Comparison of ENCODE assay signal across 8 cellular contexts in the genomic region with DNA sequence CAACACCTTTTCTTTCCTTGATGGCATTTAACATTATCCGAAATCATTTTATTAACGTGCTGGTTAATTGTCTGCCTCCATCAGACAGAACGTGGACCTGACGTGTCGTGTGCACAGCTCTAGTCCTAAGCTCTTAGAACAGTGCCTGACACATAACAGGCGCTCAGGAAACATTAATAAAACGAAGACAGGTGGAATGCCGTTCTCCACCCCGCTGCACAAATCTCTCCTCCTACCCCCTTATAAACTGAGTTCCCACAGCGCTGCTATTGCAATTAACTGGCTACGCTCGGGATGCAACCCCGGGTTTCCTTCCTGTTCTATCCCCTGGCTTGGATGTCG. TPM values are rescaled to one million over a fixed set of nuclear protein-coding genes. Genes with fewer than 3 reads are reported as not detected.
DNase-seq lines count a peak whose midpoint lies in the region; ATAC-seq and TF ChIP-seq lines count a peak whose summit lies in the region.

No MANE protein-coding gene starts in this region.

- H3K4me3 ChIP-seq in brain microvascular endothelial cell (ENCODE audit: low read depth, low read length): peak overlapping the region; percentile 98
- H3K4me3 ChIP-seq in right lobe of liver: peak overlapping the region; percentile 81 to 98 (median 87)
- H3K4me3 ChIP-seq in tibial nerve: peak overlapping the region; percentile 71 to 96 (median 78)

- TF ChIP-seq POLR2A in right lobe of liver (IDR thresholded peaks at IDR 0.05): no peak
- no peak for TF ChIP-seq POLR2A in tibial nerve (IDR thresholded peaks at IDR 0.05)

- POLR2A ChIA-PET in activated CD4-positive, alpha-beta T cell treated with anti-CD3 and anti-CD28 coated beads, Interleukin-2, amount 10 ng/mL, durations not matched to agents 7 days and 5 days (lab: Charles Lee): no interaction called here

- CTCF ChIA-PET in activated CD4-positive, alpha-beta T cell treated with anti-CD3 and anti-CD28 coated beads, Interleukin-2, amount 10 ng/mL, durations not matched to agents 7 days and 5 days (lab: Charles Lee): interaction anchor here (1.0 kb wide), 1 partner anchor 16 kb away, joined by 3 read pairs; a partner anchor contains a TSS

- H3K9me3 ChIP-seq in right lobe of liver (no peaks in the 10 kb centered on the region), tibial nerve (no peaks in the 10 kb centered on the region)

- in situ Hi-C loops in brain microvascular endothelial cell (cut with HindIII; ENCODE audit: low pct_ligation_motif_present, low sequenced_read_pairs): no loop called here

- H3K4me1 Mint-ChIP-seq in activated CD4-positive, alpha-beta T cell treated with anti-CD3 and anti-CD28 coated beads, Interleukin-2, amount 10 ng/mL, durations not matched to agents 7 days and 5 days: peaks cover 43% of the 10 kb centered on the region

- H3K36me3 Mint-ChIP-seq in activated CD4-positive, alpha-beta T cell treated with anti-CD3 and anti-CD28 coated beads, Interleukin-2, amount 10 ng/mL, durations not matched to agents 7 days and 5 days (ENCODE audit: low read depth): peaks cover 3% of the 10 kb centered on the region

- H3K27ac ChIP-seq in brain microvascular endothelial cell (peak overlapping the region; percentile 100), right lobe of liver (peak overlapping the region; percentile 90 to 100 (median 98)), tibial nerve (peak overlapping the region in 3 of 4 donors; percentile 86 to 93 (median 92))

- peaks cover 0 to 19% (median 6%) of the 10 kb centered on the region in 4 donors for H3K4me1 ChIP-seq in right lobe of liver
- H3K4me1 ChIP-seq in tibial nerve: peaks cover 0 to 36% (median 25%) of the 10 kb centered on the region in 4 donors

- no peaks in the 10 kb centered on the region for H3K36me3 ChIP-seq in brain microvascular endothelial cell (replicated peaks)
- no peaks in the 10 kb centered on the region for H3K36me3 ChIP-seq in right lobe of liver
- H3K36me3 ChIP-seq in tibial nerve: peaks cover 0 to 4% (median 0%) of the 10 kb centered on the region in 3 donors

- H3K27me3 ChIP-seq in brain microvascular endothelial cell (replicated peaks): no peaks in the 10 kb centered on the region
- H3K27me3 ChIP-seq in right lobe of liver: no peaks in the 10 kb centered on the region
- no peaks in the 10 kb centered on the region for H3K27me3 ChIP-seq in tibial nerve

- DNase-seq in activated CD4-positive, alpha-beta T cell treated with anti-CD3 and anti-CD28 coated beads, Interleukin-2, amount 10 ng/mL, durations not matched to agents 7 days and 5 days: no peak
- DNase-seq in activated CD4-positive, alpha-beta T cell treated with anti-CD3 and anti-CD28 coated beads, Interleukin-2, amount 50 U/mL, for 4 hours: no peak
- peak; percentile 79 for DNase-seq in NCI-H748 (lab: John Stamatoyannopoulos, UW; ENCODE audit: unreplicated experiment)
- DNase-seq in brain microvascular endothelial cell: peak; percentile 9
- no peak for DNase-seq in right lobe of liver
- DNase-seq in tibial nerve (ENCODE audit: low spot score in 2 of 2): no peak
- no peak for DNase-seq in AG20443 (ENCODE audit: low spot score)

- H3K9me3 Mint-ChIP-seq in activated CD4-positive, alpha-beta T cell treated with anti-CD3 and anti-CD28 coated beads, Interleukin-2, amount 10 ng/mL, durations not matched to agents 7 days and 5 days: no peaks in the 10 kb centered on the region

- under 1% methylated on average over 13 of the region's 14 CpGs for WGBS in right lobe of liver (ENCODE audit: insufficient coverage, low coverage, low lambda C conversion rate, missing lambda C conversion rate)
- 0% methylated on average over 14 of the region's 14 CpGs for WGBS in tibial nerve, 2 donors

- TF ChIP-seq EP300 in tibial nerve (IDR thresholded peaks at IDR 0.05): no peak

- H3K27ac Mint-ChIP-seq in activated CD4-positive, alpha-beta T cell treated with anti-CD3 and anti-CD28 coated beads, Interleukin-2, amount 10 ng/mL, durations not matched to agents 7 days and 5 days: peak overlapping the region; percentile 99

- peak overlapping the region; percentile 97 for H3K4me3 Mint-ChIP-seq in activated CD4-positive, alpha-beta T cell treated with anti-CD3 and anti-CD28 coated beads, Interleukin-2, amount 10 ng/mL, durations not matched to agents 7 days and 5 days

- intact Hi-C loops in right lobe of liver (cut with DNase I): no loop called here

- no peak for TF ChIP-seq CTCF in brain microvascular endothelial cell (IDR thresholded peaks at IDR 0.05; ENCODE audit: low read depth, low read length, missing control alignments)
- no peak for TF ChIP-seq CTCF in right lobe of liver (IDR thresholded peaks at IDR 0.05)
- TF ChIP-seq CTCF in tibial nerve (IDR thresholded peaks at IDR 0.05): no peak

- ATAC-seq in HG02885 (IDR thresholded peaks at IDR 0.05; ENCODE audit: poor library complexity, unreplicated experiment) (peak; percentile 15), right lobe of liver (peak; percentile 2 to 22 (median 14))

- no peaks in the 10 kb centered on the region for H3K27me3 Mint-ChIP-seq in activated CD4-positive, alpha-beta T cell treated with anti-CD3 and anti-CD28 coated beads, Interleukin-2, amount 10 ng/mL, durations not matched to agents 7 days and 5 days

RNA-seq across cellular contexts. Expression of a gene that starts 0.5 kb away (rescaled TPM):
- 10 to 100 TPM; 21.6 to 26.0 TPM for total RNA-seq in activated CD4-positive, alpha-beta T cell treated with anti-CD3 and anti-CD28 coated beads, Interleukin-2, amount 10 ng/mL, durations not matched to agents 7 days and 5 days
- total RNA-seq in right lobe of liver (10 to 100 TPM in 2 of 6 experiments, 1 to 10 TPM in 4; 6.2 to 14.2 (median 9.0) TPM), tibial nerve (10 to 100 TPM; 12.3 to 16.8 (median 13.9) TPM)

RNA-seq across cellular contexts. Expression of a gene that starts 16.1 kb away (rescaled TPM):
- not detected for total RNA-seq in activated CD4-positive, alpha-beta T cell treated with anti-CD3 and anti-CD28 coated beads, Interleukin-2, amount 10 ng/mL, durations not matched to agents 7 days and 5 days
- 1 to 10 TPM in 4 of 6 experiments, under 1 TPM in 2; 0.50 to 8.1 (median 3.4) TPM for total RNA-seq in right lobe of liver
- total RNA-seq in tibial nerve: not detected

Comparison
In these comparisons a context has a peak if more than half of its experiments do, and no peak if none do; other contexts are left out.
1. DNase-seq: peak in NCI-H748 (single experiment) and brain microvascular endothelial cell (single experiment); none in activated CD4-positive, alpha-beta T cell treated with anti-CD3 and anti-CD28 coated beads, Interleukin-2, amount 10 ng/mL, durations not matched to agents 7 days and 5 days (single experiment), activated CD4-positive, alpha-beta T cell treated with anti-CD3 and anti-CD28 coated beads, Interleukin-2, amount 50 U/mL, for 4 hours (0 of 2), right lobe of liver (0 of 3), tibial nerve (0 of 2) and AG20443 (single experiment).
2. Peak in every context shown above with its lines, with median percentiles within 50 percentile points of each other: H3K27ac ChIP-seq and H3K4me3 ChIP-seq.